In the genomic region with DNA sequence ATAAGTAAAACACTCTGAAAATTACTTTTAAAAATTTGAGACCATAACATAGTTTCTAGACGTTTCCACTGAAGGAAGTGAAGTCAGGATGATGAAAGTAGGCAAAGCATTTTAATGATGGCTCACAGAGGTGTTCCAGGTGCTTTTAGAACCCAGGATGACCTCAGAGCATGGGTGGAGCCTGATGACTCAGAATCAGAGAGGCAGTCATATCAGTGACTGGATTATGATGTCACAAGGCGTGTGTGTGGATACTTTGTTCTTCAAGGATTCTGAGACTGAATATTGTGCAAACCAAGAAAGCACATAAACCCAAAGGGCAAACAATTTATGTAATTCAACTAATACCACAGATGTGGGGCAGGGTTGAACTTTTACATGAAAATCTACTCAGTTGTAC, we compare ENCODE assay signal across 8 cellular contexts.
A peak's percentile ranks its signal among the peaks of the same experiment; 100 is the strongest.
DNase-seq lines count a peak whose midpoint lies in the region; ATAC-seq and TF ChIP-seq lines count a peak whose summit lies in the region.

No MANE protein-coding gene starts in this region.

- H3K27me3 ChIP-seq in dorsolateral prefrontal cortex (no peaks in the 10 kb centered on the region), prostate gland (replicated peaks; ENCODE audit: insufficient read depth) (no peaks in the 10 kb centered on the region)

- no peak for TF ChIP-seq POLR2A in prostate gland (IDR thresholded peaks at IDR 0.05)

- H3K27ac ChIP-seq in dorsolateral prefrontal cortex = peak overlapping the region in 11 of 59 donors; percentile 91 to 99 (median 98)
- no peak overlapping the region for H3K27ac ChIP-seq in prostate gland

- no peak for TF ChIP-seq CTCF in fibroblast of pulmonary artery (IDR thresholded peaks at IDR 0.05; ENCODE audit: low read length, missing control alignments)
- TF ChIP-seq CTCF in dorsolateral prefrontal cortex (IDR thresholded peaks at IDR 0.05 in 54 of 56, conservative IDR thresholded peaks at IDR 0.05 in 2 of 56; ENCODE audit: low read depth in 1 of 56, partially characterized antibody in 56 of 56) = no peak
- TF ChIP-seq CTCF in prostate gland (IDR thresholded peaks at IDR 0.05) = no peak

- intact Hi-C loops in dorsolateral prefrontal cortex (cut with DNase I) (no loop called here), prostate gland (cut with DNase I) (no loop called here)

- ATAC-seq in GM18498 (IDR thresholded peaks at IDR 0.05; ENCODE audit: unreplicated experiment) (peak; percentile 49), HG03103 (IDR thresholded peaks at IDR 0.05; ENCODE audit: low read depth, unreplicated experiment) (peak; percentile 40)

- peak; percentile 61 to 73 for DNase-seq in activated CD4-positive, alpha-beta T cell treated with anti-CD3 and anti-CD28 coated beads for 4 hours
- DNase-seq in fibroblast of pulmonary artery (ENCODE audit: low read depth) = peak; percentile 89
- DNase-seq in NCI-H2196 (lab: John Stamatoyannopoulos, UW; ENCODE audit: unreplicated experiment) = no peak
- DNase-seq in dorsolateral prefrontal cortex = no peak
- DNase-seq in midbrain (lab: John Stamatoyannopoulos, UW) = no peak
- DNase-seq in prostate gland (ENCODE audit: low spot score) = no peak

- 58% methylated on average over 2 of the region's 2 CpGs for WGBS in prostate gland

- H3K36me3 ChIP-seq in prostate gland = no peaks in the 10 kb centered on the region

- H3K9me3 ChIP-seq in prostate gland = no peaks in the 10 kb centered on the region

- H3K4me3 ChIP-seq in fibroblast of pulmonary artery (replicated peaks; ENCODE audit: low read depth, low read length) = no peak overlapping the region
- no peak overlapping the region for H3K4me3 ChIP-seq in dorsolateral prefrontal cortex
- no peak overlapping the region for H3K4me3 ChIP-seq in prostate gland

- no peaks in the 10 kb centered on the region for H3K4me1 ChIP-seq in prostate gland (replicated peaks)

Comparison
In these comparisons a context has a peak if more than half of its experiments do, and no peak if none do; other contexts are left out.
1. DNase-seq: peak in activated CD4-positive, alpha-beta T cell treated with anti-CD3 and anti-CD28 coated beads for 4 hours (2 of 2) and fibroblast of pulmonary artery (single experiment); none in NCI-H2196 (single experiment), dorsolateral prefrontal cortex (0 of 10), midbrain (single experiment) and prostate gland (single experiment).